Comparison of ENCODE assay signal across 26 cellular contexts in genomic region chr2:179553382-179553781, GRCh38.
"Had no signal": no experiment of that assay in that cellular context is flagged by ENCODE, and none has a peak within 500 bp of the region (broad histone marks: within the 10 kb centered on the region; RNA-seq: fewer than 3 reads in every experiment).

No MANE protein-coding gene starts in this region.

- DNase-seq: stimulated activated CD4-positive, alpha-beta T cell treated with anti-CD3 and anti-CD28 coated beads, Interleukin-2, amount 100 ng/mL, for 48 hours; stimulated activated CD4-positive, alpha-beta T cell treated with anti-CD3 and anti-CD28 coated beads, Interleukin-4, amount 100 ng/mL, for 1 hour; stimulated activated CD4-positive, alpha-beta T cell treated with anti-CD3 and anti-CD28 coated beads, Interleukin-4, amount 100 ng/mL, for 24 hours; stimulated activated CD4-positive, alpha-beta T cell treated with anti-CD3 and anti-CD28 coated beads, Interleukin-4, amount 100 ng/mL, for 4 hours; stimulated activated CD8-positive, alpha-beta memory T cell treated with anti-CD3 and anti-CD28 coated beads, Interleukin-4, amount 100 ng/mL, for 48 hours; stimulated activated naive B cell treated with anti-CD40 and anti-IgM and Interleukin-4, amounts not matched to agents 10 μg/mL and 1 μg/mL and 100 μg/mL, for 72 hours; stimulated activated naive CD4-positive, alpha-beta T cell; stimulated activated naive CD4-positive, alpha-beta T cell treated with Interleukin-2 at 50 U/mL for 16 hours; stimulated activated naive CD8-positive, alpha-beta T cell treated with anti-CD3 and anti-CD28 coated beads, Interleukin-15, amount 100 ng/mL, for 72 hours; stimulated activated naive CD8-positive, alpha-beta T cell treated with anti-CD3 and anti-CD28 coated beads, Interleukin-15, Interleukin-2, amounts not matched to agents 100 U/mL and 50 U/mL, for 24 hours; stomach; substantia nigra; testis; thyroid gland; tibial artery; transverse colon; upper lobe of left lung; upper lobe of right lung; uterus had no signal

- H3K4me1 ChIP-seq: suprapubic skin, testis, thyroid gland, tibial artery, tibial nerve, upper lobe of left lung, upper lobe of right lung, uterus, vagina had no signal

- H3K27me3 ChIP-seq: stomach, suprapubic skin, testis, thyroid gland, tibial artery, tibial nerve, transverse colon, upper lobe of left lung, upper lobe of right lung, uterus, vagina had no signal

- FAIRE-seq: urothelium cell line had no signal

- H3K9me3 ChIP-seq: stomach, suprapubic skin, testis, thoracic aorta, thyroid gland, tibial artery, tibial nerve, transverse colon, upper lobe of left lung, upper lobe of right lung, uterus had no signal

- H3K4me3 ChIP-seq: stomach, suprapubic skin, testis, thoracic aorta, thyroid gland, tibial artery, tibial nerve, transverse colon, upper lobe of left lung, upper lobe of right lung, uterus, vagina had no signal

- H3K27ac ChIP-seq: stomach, suprapubic skin, testis, thoracic aorta, thyroid gland, tibial artery, tibial nerve, transverse colon, upper lobe of left lung, upper lobe of right lung, uterus, vagina had no signal

- ATAC-seq: stimulated activated effector memory CD8-positive, alpha-beta T cell treated with anti-CD3 and anti-CD28 coated beads, Interleukin-12 subunit alpha, Interleukin-12 subunit beta, amount 100 ng/mL, for 72 hours; stimulated activated memory B cell treated with anti-CD40 and anti-IgM and Interleukin-4, amounts not matched to agents 10 μg/mL and 1 μg/mL and 100 μg/mL, for 72 hours; stimulated activated naive B cell treated with anti-CD40 and anti-IgM and Interleukin-4, amounts not matched to agents 10 μg/mL and 1 μg/mL and 100 μg/mL, for 72 hours; stimulated activated naive CD8-positive, alpha-beta T cell treated with anti-CD3 and anti-CD28 coated beads, Interleukin-15, amount 100 ng/mL, for 72 hours; stimulated activated naive CD8-positive, alpha-beta T cell treated with anti-CD3 and anti-CD28 coated beads, Interleukin-15, Interleukin-2, amounts not matched to agents 100 U/mL and 50 U/mL, for 24 hours; upper lobe of right lung had no signal

- H3K36me3 ChIP-seq: stomach, suprapubic skin, thoracic aorta, thyroid gland, tibial artery, tibial nerve, transverse colon, upper lobe of left lung, upper lobe of right lung, uterus, vagina had no signal
